In genomic region chr2:182915369-182916326, GRCh38 we compare ENCODE assay signal across 11 cellular contexts. TPM values are rescaled to one million over a fixed set of nuclear protein-coding genes. Genes with fewer than 3 reads are reported as not detected.
A peak's percentile ranks its signal among the peaks of the same experiment; 100 is the strongest.
DNase-seq lines count a peak whose midpoint lies in the region; ATAC-seq and TF ChIP-seq lines count a peak whose summit lies in the region.
"Had no signal": no experiment of that assay in that cellular context is flagged by ENCODE, and none has a peak within 500 bp of the region (broad histone marks: within the 10 kb centered on the region; RNA-seq: fewer than 3 reads in every experiment).

No MANE protein-coding gene starts in this region.

- peaks cover 0 to 83% (median 29%) of the 10 kb centered on the region in 9 donors for H3K36me3 ChIP-seq in heart left ventricle

- peaks cover 0 to 11% (median 0%) of the 10 kb centered on the region in 12 donors for H3K4me1 ChIP-seq in heart left ventricle
- H3K4me1 ChIP-seq: testis had no signal

- ATAC-seq in SK-N-SH treated with all-trans-retinoic acid at 6 μM for 48 hours: peak; percentile 99
- ATAC-seq in heart left ventricle: peak; percentile 51 to 86 (median 79)
- no peak for ATAC-seq in HG03520 (IDR thresholded peaks at IDR 0.05; ENCODE audit: unreplicated experiment)

- no peak overlapping the region for H3K4me3 ChIP-seq in heart left ventricle
- H3K4me3 ChIP-seq: testis had no signal

- peak; percentile 35 for DNase-seq in DMS 273 (lab: John Stamatoyannopoulos, UW; ENCODE audit: unreplicated experiment)
- no peak for DNase-seq in DMS 273 treated with DMSO at 0.1 percent for 48 hours (lab: John Stamatoyannopoulos, UW)
- DNase-seq in heart left ventricle: peak in 1 of 5 donors; percentile 25
- DNase-seq in stromal cell of bone marrow (ENCODE audit: low read depth): peak; percentile 66
- no peak for DNase-seq in effector CD8-positive, alpha-beta T cell (lab: John Stamatoyannopoulos, UW)
- no peak for DNase-seq in AML-193 (lab: John Stamatoyannopoulos, UW)
- DNase-seq: stimulated activated CD4-positive, alpha-beta T cell treated with anti-CD3 and anti-CD28 coated beads, Interleukin-12 subunit alpha, Interleukin-12 subunit beta, amount 100 ng/mL, for 4 hours; testis had no signal

- H3K27me3 ChIP-seq in heart left ventricle: no peaks in the 10 kb centered on the region
- H3K27me3 ChIP-seq: testis had no signal

- no peaks in the 10 kb centered on the region for H3K9me3 ChIP-seq in heart left ventricle
- H3K9me3 ChIP-seq: testis had no signal

- no peak for TF ChIP-seq CTCF in heart left ventricle (IDR thresholded peaks at IDR 0.05)

- 67 to 72% (median 70%) methylated on average over 4 to 6 of the region's 6 CpGs for WGBS in heart left ventricle, 4 donors

- H3K27ac ChIP-seq in heart left ventricle: peak overlapping the region in 4 of 12 donors; percentile 3 to 23 (median 8)
- H3K27ac ChIP-seq: 22Rv1, testis had no signal

- intact Hi-C loops in heart left ventricle (cut with DNase I): loop anchor here in 1 of 10 donors (10.0 kb wide), 1 partner anchor 131 kb away; no protein-coding TSS in a partner anchor

- TF ChIP-seq POLR2A in heart left ventricle (IDR thresholded peaks at IDR 0.05): no peak

TF ChIP-seq in SK-N-SH treated with all-trans-retinoic acid at 6 μM for 48 hours, 23 proteins besides CTCF, POLR2A, EP300 and RAD21:
- peak; percentile 80 for TF ChIP-seq ISL1 (CRISPR knock-in tag; IDR thresholded peaks at IDR 0.05)
- no peak for TF ChIP-seq CSDC2 (CRISPR knock-in tag; IDR thresholded peaks at IDR 0.05)
- TF ChIP-seq TOX (CRISPR knock-in tag; IDR thresholded peaks at IDR 0.05; ENCODE audit: borderline replicate concordance): peak; percentile 65; the same call in 1 of the 2 replicates

RNA-seq across cellular contexts. Expression of gene FRZB, which starts 49.2 kb away (rescaled TPM):
- total RNA-seq in heart left ventricle: 1 to 10 TPM in 6 of 9 donors, under 1 TPM in 3; 0.31 to 5.5 (median 1.9) TPM
- polyA plus RNA-seq in heart left ventricle: 1 to 10 TPM; 1.1 to 1.8 TPM

Comparison
In these comparisons a context has a peak if more than half of its experiments do, and no peak if none do; other contexts are left out.
1. DNase-seq: peak in DMS 273 (single experiment) and stromal cell of bone marrow (single experiment); none in DMS 273 treated with DMSO at 0.1 percent for 48 hours (single experiment), effector CD8-positive, alpha-beta T cell (single experiment) and AML-193 (0 of 2).